Comparison of ENCODE assay signal across 13 cellular contexts in genomic region chr10:103583871-103584215, GRCh38.
A peak's percentile ranks its signal among the peaks of the same experiment; 100 is the strongest.
DNase-seq lines count a peak whose midpoint lies in the region; ATAC-seq and TF ChIP-seq lines count a peak whose summit lies in the region.
"Had no signal": no experiment of that assay in that cellular context is flagged by ENCODE, and none has a peak within 500 bp of the region (broad histone marks: within the 10 kb centered on the region; RNA-seq: fewer than 3 reads in every experiment).

No MANE protein-coding gene starts in this region.

- H4K20me1 ChIP-seq in BLaER1 treated with 17β-estradiol and CSF1 and Interleukin-3, amounts not matched to agents 10 nM and 100 nM, result no peaks in the 10 kb centered on the region

- peaks cover 0 to 7% (median 0%) of the 10 kb centered on the region in 11 experiments; a peak in 5 of 22 replicates for H3K36me3 ChIP-seq in BLaER1 treated with 17β-estradiol and CSF1 and Interleukin-3, amounts not matched to agents 10 nM and 100 nM
- H3K36me3 ChIP-seq: adrenal gland, left lung had no signal

- H3K27ac Mint-ChIP-seq in activated naive CD8-positive, alpha-beta T cell, result peak overlapping the region; percentile 92
- H3K27ac Mint-ChIP-seq in naive thymus-derived CD8-positive, alpha-beta T cell, result peak overlapping the region; percentile 83 to 98 (median 96)
- H3K27ac Mint-ChIP-seq in Calu3 (ENCODE audit: unreplicated experiment), result no peak overlapping the region

- POLR2A ChIA-PET in GM10248 (lab: Yijun Ruan, JAX), result no interaction called here
- POLR2A ChIA-PET in naive thymus-derived CD8-positive, alpha-beta T cell (lab: Charles Lee), result interaction anchor here (0.8 to 1.7 kb wide), 9 partner anchors 8 to 537 kb away, joined by 3 to 18 read pairs (median 4); partner anchors contain the start of gene SFR1

- H3K4me3 Mint-ChIP-seq in activated naive CD8-positive, alpha-beta T cell, result peak overlapping the region; percentile 87
- H3K4me3 Mint-ChIP-seq in naive thymus-derived CD8-positive, alpha-beta T cell, result peak overlapping the region; percentile 85 to 98 (median 92)
- no peak overlapping the region for H3K4me3 Mint-ChIP-seq in Calu3 (ENCODE audit: low read depth, unreplicated experiment)

- H3K27ac ChIP-seq in BLaER1 treated with 17β-estradiol and CSF1 and Interleukin-3, amounts not matched to agents 10 nM and 100 nM, result no peak overlapping the region
- H3K27ac ChIP-seq: left lung had no signal

- peaks cover 10% of the 10 kb centered on the region for H3K4me1 Mint-ChIP-seq in activated naive CD8-positive, alpha-beta T cell (ENCODE audit: low read depth)
- H3K4me1 Mint-ChIP-seq in naive thymus-derived CD8-positive, alpha-beta T cell, result peaks cover 2 to 23% (median 10%) of the 10 kb centered on the region in 4 donors
- H3K4me1 Mint-ChIP-seq in Calu3 (ENCODE audit: low read depth, unreplicated experiment), result peaks cover 3% of the 10 kb centered on the region

- no TSS peak for BruUV-seq in Calu3 (replicated peaks; lab: Mats Ljungman, UMichigan)

- peaks cover 0 to 33% (median 16%) of the 10 kb centered on the region in 11 experiments; a peak in 16 of 22 replicates for H3K9me3 ChIP-seq in BLaER1 treated with 17β-estradiol and CSF1 and Interleukin-3, amounts not matched to agents 10 nM and 100 nM (replicated peaks in 1 of 11)
- H3K9me3 ChIP-seq: adrenal gland, left lung had no signal

- H3K27me3 ChIP-seq in BLaER1 treated with 17β-estradiol and CSF1 and Interleukin-3, amounts not matched to agents 10 nM and 100 nM, result no peaks in the 10 kb centered on the region

- H3K4me3 ChIP-seq in BLaER1 treated with 17β-estradiol and CSF1 and Interleukin-3, amounts not matched to agents 10 nM and 100 nM, result no peak overlapping the region

- H3K9ac ChIP-seq in BLaER1 treated with 17β-estradiol and CSF1 and Interleukin-3, amounts not matched to agents 10 nM and 100 nM, result no peak overlapping the region

- peak; percentile 35 for DNase-seq in GM10248 (ENCODE audit: extremely low spot score)
- DNase-seq in naive thymus-derived CD8-positive, alpha-beta T cell, result peak in 4 of 10 donors; percentile 21 to 72 (median 38)
- DNase-seq in NCI-H1694 (lab: John Stamatoyannopoulos, UW), result no peak
- no peak for DNase-seq in Calu3
- no peak for DNase-seq in NCI-H82 treated with DMSO at 0.1 percent for 48 hours (lab: John Stamatoyannopoulos, UW; ENCODE audit: unreplicated experiment)
- no peak for DNase-seq in NCI-H510A treated with DMSO at 0.1 percent for 48 hours (lab: John Stamatoyannopoulos, UW)
- DNase-seq: adrenal gland; EL; HCEC 1CT; left lung; NK-92 treated with Interleukin-12 subunit alpha and Interleukin-12 subunit beta, amount 100 ng/mL, for 24 hours had no signal

- H3K9me3 Mint-ChIP-seq in activated naive CD8-positive, alpha-beta T cell (ENCODE audit: low read depth), result no peaks in the 10 kb centered on the region
- peaks cover 0 to 2% (median 0%) of the 10 kb centered on the region in 9 donors for H3K9me3 Mint-ChIP-seq in naive thymus-derived CD8-positive, alpha-beta T cell
- no peaks in the 10 kb centered on the region for H3K9me3 Mint-ChIP-seq in Calu3 (ENCODE audit: low read depth, unreplicated experiment)

- ATAC-seq in naive thymus-derived CD8-positive, alpha-beta T cell, result peak; percentile 21 to 47

- CTCF ChIA-PET in GM10248 (lab: Yijun Ruan, JAX), result interaction anchor here (4.9 kb wide), 1 partner anchor 9 kb away, joined by 24 read pairs; no protein-coding TSS in a partner anchor
- CTCF ChIA-PET in Calu3 (lab: Charles Lee), result no interaction called here

- intact Hi-C loops in Calu3 (cut with micrococcal nuclease; ENCODE audit: unreplicated experiment), result no loop called here

- TF ChIP-seq CTCF in GM10248 (IDR thresholded peaks at IDR 0.05; ENCODE audit: control extremely low read depth, extremely low read depth, low read depth, missing control alignments), result no peak
- TF ChIP-seq CTCF in Calu3 (IDR thresholded peaks at IDR 0.05; ENCODE audit: unreplicated experiment), result no peak

- peaks cover 2% of the 10 kb centered on the region for H3K36me3 Mint-ChIP-seq in activated naive CD8-positive, alpha-beta T cell
- no peaks in the 10 kb centered on the region for H3K36me3 Mint-ChIP-seq in naive thymus-derived CD8-positive, alpha-beta T cell
- no peaks in the 10 kb centered on the region for H3K36me3 Mint-ChIP-seq in Calu3 (ENCODE audit: insufficient read depth, unreplicated experiment)

- no peaks in the 10 kb centered on the region for H3K27me3 Mint-ChIP-seq in activated naive CD8-positive, alpha-beta T cell
- peaks cover 0 to 2% (median 0%) of the 10 kb centered on the region in 5 donors for H3K27me3 Mint-ChIP-seq in naive thymus-derived CD8-positive, alpha-beta T cell
- H3K27me3 Mint-ChIP-seq in Calu3 (ENCODE audit: unreplicated experiment), result peaks cover 12% of the 10 kb centered on the region

- H3K4me1 ChIP-seq in BLaER1 treated with 17β-estradiol and CSF1 and Interleukin-3, amounts not matched to agents 10 nM and 100 nM, result peaks cover 21 to 67% (median 54%) of the 10 kb centered on the region in 10 experiments
- H3K4me1 ChIP-seq: adrenal gland had no signal

- H3K4me2 ChIP-seq in BLaER1 treated with 17β-estradiol and CSF1 and Interleukin-3, amounts not matched to agents 10 nM and 100 nM, result peak overlapping the region; percentile 48 to 77 (median 69); a peak in 18 of 22 replicates
